ENCODE assay signal across 8 cellular contexts in the genomic region with DNA sequence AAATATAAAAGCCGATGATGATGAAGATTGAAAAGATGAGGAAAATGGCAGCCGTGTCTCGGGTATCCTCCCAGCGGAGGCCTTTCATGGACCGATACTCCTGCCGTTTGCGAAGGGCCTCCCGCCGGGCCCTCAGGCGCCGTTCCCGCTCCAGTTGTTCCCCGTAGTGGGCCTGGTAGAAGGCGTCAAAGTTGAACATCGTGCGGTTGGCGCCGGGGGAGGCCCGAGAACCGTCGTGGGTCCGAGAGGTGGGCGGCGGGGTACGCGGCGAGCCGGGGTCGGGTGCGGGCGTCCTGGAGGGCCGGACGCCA. TPM values are rescaled to one million over a fixed set of nuclear protein-coding genes. Genes with fewer than 3 reads are reported as not detected.
DNase-seq lines count a peak whose midpoint lies in the region; ATAC-seq and TF ChIP-seq lines count a peak whose summit lies in the region.

No MANE protein-coding gene starts in this region.

- H3K36me3 Mint-ChIP-seq in nephron progenitor cell (ENCODE audit: low read depth) = peaks cover 31% of the 10 kb centered on the region

- peak overlapping the region; percentile 53 for H3K27ac ChIP-seq in ectodermal cell (ENCODE audit: insufficient read depth, low read depth, low read length, poor library complexity, severe bottlenecking)

- peaks cover 32% of the 10 kb centered on the region for H3K4me1 Mint-ChIP-seq in nephron progenitor cell

- WGBS in ectodermal cell, 2 experiments = 0 to 1% methylated on average over 33 of the region's 33 CpGs

- ATAC-seq in GM18858 (IDR thresholded peaks at IDR 0.05; ENCODE audit: unreplicated experiment) = peak; percentile 8

- H3K4me1 ChIP-seq in ectodermal cell (ENCODE audit: control insufficient read depth, insufficient read depth, low read length) = peaks cover 10% of the 10 kb centered on the region

- H3K27ac Mint-ChIP-seq in nephron progenitor cell = peak overlapping the region; percentile 93

- DNase-seq in LNCaP clone FGC (ENCODE audit: low read depth) = no peak
- no peak for DNase-seq in nephron progenitor cell
- no peak for DNase-seq in AG20443 (ENCODE audit: low spot score)
- no peak for DNase-seq in NCI-H2171 treated with DMSO at 0.1 percent for 48 hours (lab: John Stamatoyannopoulos, UW)
- DNase-seq in DMS153 (lab: John Stamatoyannopoulos, UW) = no peak
- no peak for DNase-seq in midbrain (lab: John Stamatoyannopoulos, UW)

- TF ChIP-seq CTCF in LNCaP clone FGC (IDR thresholded peaks at IDR 0.05; ENCODE audit: control insufficient read depth, extremely low read depth, insufficient read depth) (no peak), nephron progenitor cell (IDR thresholded peaks at IDR 0.05) (no peak)

- peaks cover 11% of the 10 kb centered on the region for H3K36me3 ChIP-seq in ectodermal cell (ENCODE audit: control insufficient read depth, insufficient read depth, low read length)

- H3K27me3 Mint-ChIP-seq in nephron progenitor cell (ENCODE audit: low read depth, poor library complexity) = peaks cover 3% of the 10 kb centered on the region

- no peaks in the 10 kb centered on the region for H3K9me3 Mint-ChIP-seq in nephron progenitor cell

- H3K4me3 Mint-ChIP-seq in nephron progenitor cell = peak overlapping the region; percentile 98

- H3K4me3 ChIP-seq in LNCaP clone FGC (ENCODE audit: low read depth, low read length) = peak overlapping the region; percentile 79
- peak overlapping the region; percentile 91 for H3K4me3 ChIP-seq in ectodermal cell (ENCODE audit: insufficient read depth, low read depth, low read length)

- no peaks in the 10 kb centered on the region for H3K9me3 ChIP-seq in ectodermal cell (ENCODE audit: control insufficient read depth, low read length)

- H3K27me3 ChIP-seq in ectodermal cell (ENCODE audit: control insufficient read depth, insufficient read depth, low read length, poor library complexity, severe bottlenecking) = no peaks in the 10 kb centered on the region

RNA-seq across cellular contexts. Expression of gene DNAJC30, which starts 0.6 kb away (rescaled TPM):
- polyA plus RNA-seq in ectodermal cell (2013, experiment 1 of 4) = 7.3 TPM
- polyA plus RNA-seq in ectodermal cell (2013, experiment 2 of 4) = 8.4 TPM
- polyA plus RNA-seq in ectodermal cell (2013, experiment 3 of 4) = 5.1 TPM
- 5.4 TPM for polyA plus RNA-seq in ectodermal cell (2013, experiment 4 of 4)

RNA-seq across cellular contexts. Expression of gene BUD23, which starts 0.7 kb away (rescaled TPM):
- 50.3 TPM for polyA plus RNA-seq in ectodermal cell (2013, experiment 1 of 4)
- 45.1 TPM for polyA plus RNA-seq in ectodermal cell (2013, experiment 2 of 4)
- polyA plus RNA-seq in ectodermal cell (2013, experiment 3 of 4) = 43.5 TPM
- polyA plus RNA-seq in ectodermal cell (2013, experiment 4 of 4) = 52.3 TPM

RNA-seq across cellular contexts. Expression of gene VPS37D, which starts 15.1 kb away (rescaled TPM):
- 8.1 TPM for polyA plus RNA-seq in ectodermal cell (2013, experiment 1 of 4)
- 8.6 TPM for polyA plus RNA-seq in ectodermal cell (2013, experiment 2 of 4)
- polyA plus RNA-seq in ectodermal cell (2013, experiment 3 of 4) = 11.6 TPM
- polyA plus RNA-seq in ectodermal cell (2013, experiment 4 of 4) = 13.6 TPM

RNA-seq across cellular contexts. Expression of gene STX1A, which starts 36.8 kb away (rescaled TPM):
- polyA plus RNA-seq in ectodermal cell (2013, experiment 1 of 4) = 19.0 TPM
- polyA plus RNA-seq in ectodermal cell (2013, experiment 2 of 4) = 12.6 TPM
- polyA plus RNA-seq in ectodermal cell (2013, experiment 3 of 4) = 15.5 TPM
- polyA plus RNA-seq in ectodermal cell (2013, experiment 4 of 4) = 17.8 TPM

RNA-seq across cellular contexts. Expression of gene ABHD11, which starts 55.9 kb away (rescaled TPM):
- 12.3 TPM for polyA plus RNA-seq in ectodermal cell (2013, experiment 1 of 4)
- 14.6 TPM for polyA plus RNA-seq in ectodermal cell (2013, experiment 2 of 4)
- polyA plus RNA-seq in ectodermal cell (2013, experiment 3 of 4) = 12.3 TPM
- polyA plus RNA-seq in ectodermal cell (2013, experiment 4 of 4) = 11.5 TPM
